18 cellular contexts compared by ENCODE assay signal in the genomic region with DNA sequence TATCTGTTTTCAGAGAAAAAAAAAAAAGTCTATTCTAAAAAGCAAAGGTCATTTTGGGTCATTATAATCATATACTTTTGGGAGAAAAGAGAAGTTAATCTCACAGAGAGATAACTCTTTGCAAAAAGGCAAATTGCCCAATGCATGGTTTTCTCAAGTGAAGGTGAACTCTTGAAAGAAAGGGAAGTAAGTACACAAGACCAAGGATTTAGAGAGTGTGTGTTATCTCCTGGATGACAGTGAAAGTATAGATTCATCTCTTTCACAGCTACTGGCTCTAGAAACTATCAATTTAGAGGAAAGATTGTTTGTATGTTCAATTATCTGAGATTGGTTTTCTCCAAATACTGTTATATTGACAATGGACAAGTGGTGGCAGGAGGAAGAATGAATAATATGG.
"Had no signal": no experiment of that assay in that cellular context is flagged by ENCODE, and none has a peak within 500 bp of the region (broad histone marks: within the 10 kb centered on the region; RNA-seq: fewer than 3 reads in every experiment).

No MANE protein-coding gene starts in this region.

- H3K36me3 ChIP-seq: esophagus muscularis mucosa, gastroesophageal sphincter, neutrophil, ovary, prostate gland, spleen, upper lobe of left lung had no signal

- H3K27me3 ChIP-seq: esophagus muscularis mucosa, gastroesophageal sphincter, neutrophil, ovary, spleen, upper lobe of left lung had no signal

- H3K27ac ChIP-seq: coronary artery, esophagus muscularis mucosa, gastroesophageal sphincter, neutrophil, ovary, prostate gland, spleen, upper lobe of left lung had no signal

- H3K4me1 ChIP-seq: esophagus muscularis mucosa, gastroesophageal sphincter, prostate gland, spleen, upper lobe of left lung had no signal

- DNase-seq: activated CD4-positive, alpha-beta memory T cell treated with anti-CD3 and anti-CD28 coated beads, Interleukin-2, amount 10 ng/mL, durations not matched to agents 7 days and 5 days; activated CD4-positive, alpha-beta T cell treated with anti-CD3 and anti-CD28 coated beads for 48 hours; activated effector memory CD4-positive, alpha-beta T cell treated with anti-CD3 and anti-CD28 coated beads, Interleukin-2, amount 50 U/mL, for 16 hours; activated naive CD4-positive, alpha-beta T cell treated with anti-CD3 and anti-CD28 coated beads, Interleukin-2, amount 50 U/mL, for 16 hours; activated naive CD8-positive, alpha-beta T cell treated with anti-CD3 and anti-CD28 coated beads, Interleukin-2, amount 50 U/mL, for 24 hours; cerebellar nuclear complex; head of caudate nucleus; ovary; spleen; stimulated activated CD4-positive, alpha-beta T cell treated with anti-CD3 and anti-CD28 coated beads, Interleukin-4, amount 100 ng/mL, for 1 hour; stimulated activated naive CD4-positive, alpha-beta T cell; T-helper 9 cell; upper lobe of left lung had no signal

- H3K9me3 ChIP-seq: esophagus muscularis mucosa, gastroesophageal sphincter, neutrophil, ovary, prostate gland, spleen, upper lobe of left lung had no signal

- H3K4me3 ChIP-seq: coronary artery, esophagus muscularis mucosa, gastroesophageal sphincter, ovary, prostate gland, spleen, upper lobe of left lung had no signal
